In the genomic region with DNA sequence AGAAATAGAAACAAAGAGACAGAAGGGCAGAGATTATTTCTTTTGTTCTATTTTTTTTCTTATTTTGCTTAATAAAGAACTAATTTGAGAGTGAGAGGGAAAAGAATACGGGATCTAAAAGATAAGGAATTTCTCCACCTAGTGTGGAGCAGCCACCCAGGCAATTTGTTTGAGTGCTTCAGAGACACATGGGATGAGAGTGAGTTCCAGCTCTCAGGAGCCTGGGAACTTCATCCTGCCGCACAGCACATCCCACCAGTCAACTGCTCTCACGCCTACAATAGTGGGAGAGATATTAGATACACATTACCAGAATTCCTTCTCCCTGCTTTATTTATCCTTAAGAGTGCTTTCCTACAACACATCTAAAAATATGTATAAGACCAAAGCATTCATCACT, we compare ENCODE assay signal across 29 cellular contexts.
"Had no signal": no experiment of that assay in that cellular context is flagged by ENCODE, and none has a peak within 500 bp of the region (broad histone marks: within the 10 kb centered on the region; RNA-seq: fewer than 3 reads in every experiment).

No MANE protein-coding gene starts in this region.

- H3K4me3 ChIP-seq: gastroesophageal sphincter, hepatocyte, left lung, lung, pancreas, prostate gland, sigmoid colon, uterus had no signal

- H3K36me3 ChIP-seq: brain microvascular endothelial cell, gastroesophageal sphincter, left lung, pancreas, prostate gland, sigmoid colon, uterus had no signal

- DNase-seq: activated CD4-positive, alpha-beta memory T cell treated with anti-CD3 and anti-CD28 coated beads, Interleukin-2, amount 10 ng/mL, durations not matched to agents 7 days and 5 days; activated CD4-positive, alpha-beta T cell treated with anti-CD3 and anti-CD28 coated beads for 1 hour; activated CD4-positive, alpha-beta T cell treated with anti-CD3 and anti-CD28 coated beads, Interleukin-2, amount 10 ng/mL, durations not matched to agents 7 days and 5 days; activated CD8-positive, alpha-beta memory T cell treated with anti-CD3 and anti-CD28 coated beads, Interleukin-2, amount 50 U/mL, for 48 hours; activated gamma-delta T cell treated with Interleukin-2 at 50 U/mL for 16 hours; activated naive CD4-positive, alpha-beta T cell treated with anti-CD3 and anti-CD28 coated beads, Interleukin-2, amount 50 U/mL, for 16 hours; activated T-cell treated with anti-CD3 and anti-CD28 coated beads, Interleukin-2, amount 50 U/mL, for 24 hours; amniotic stem cell; brain microvascular endothelial cell; cortex of kidney; immature natural killer cell; kidney glomerular epithelial cell; left lung; pancreas; retina; sigmoid colon; small intestine; stimulated activated CD4-positive, alpha-beta T cell treated with anti-CD3 and anti-CD28 coated beads, Interleukin-4, amount 100 ng/mL, for 4 hours; stimulated activated CD8-positive, alpha-beta memory T cell treated with anti-CD3 and anti-CD28 coated beads, Interleukin-4, amount 100 ng/mL, for 48 hours; stimulated activated naive CD8-positive, alpha-beta T cell treated with anti-CD3 and anti-CD28 coated beads, Interleukin-15, amount 100 ng/mL, for 72 hours; substantia nigra; T-helper 2 cell; uterus had no signal

- H3K9me3 ChIP-seq: gastroesophageal sphincter, left lung, pancreas, prostate gland, sigmoid colon, uterus had no signal

- H3K27ac ChIP-seq: brain microvascular endothelial cell, gastroesophageal sphincter, hepatocyte, left lung, pancreas, prostate gland, sigmoid colon, uterus had no signal

- FAIRE-seq: astrocyte, endothelial cell of umbilical vein, pancreas, small intestine had no signal

- H3K27me3 ChIP-seq: brain microvascular endothelial cell, gastroesophageal sphincter, hepatocyte, left lung, pancreas, sigmoid colon had no signal

- H3K4me1 ChIP-seq: gastroesophageal sphincter, left lung, pancreas, prostate gland, sigmoid colon, uterus had no signal
